19 cellular contexts compared by ENCODE assay signal in genomic region chr18:12694032-12694431, GRCh38. TPM values are rescaled to one million over a fixed set of nuclear protein-coding genes. Genes with fewer than 3 reads are reported as not detected.
A peak's percentile ranks its signal among the peaks of the same experiment; 100 is the strongest.
DNase-seq lines count a peak whose midpoint lies in the region; ATAC-seq, FAIRE-seq and TF ChIP-seq lines count a peak whose summit lies in the region.
"Had no signal": no experiment of that assay in that cellular context is flagged by ENCODE, and none has a peak within 500 bp of the region (broad histone marks: within the 10 kb centered on the region; RNA-seq: fewer than 3 reads in every experiment).

No MANE protein-coding gene starts in this region.

- H4K20me1 ChIP-seq in HepG2 (ENCODE audit: insufficient read depth, low read length) (no peaks in the 10 kb centered on the region), keratinocyte (ENCODE audit: control insufficient read depth, extremely low read depth, insufficient read depth, low read length) (no peaks in the 10 kb centered on the region)

- CTCF ChIA-PET in HepG2 (lab: Yijun Ruan, JAX; ENCODE audit: low intra/inter-chr PET ratio, low total read pairs) = no interaction called here

- DNase-seq in HepG2 (ENCODE audit: low spot score) (peak; percentile 55), right lobe of liver (no peak), keratinocyte (ENCODE audit: low read depth, low spot score) (no peak), NCI-H2107 treated with DMSO at 0.1 percent for 48 hours (lab: John Stamatoyannopoulos, UW; ENCODE audit: unreplicated experiment) (no peak), HK-2 (ENCODE audit: unreplicated experiment) (no peak), GM20000 (ENCODE audit: low spot score) (no peak)
- DNase-seq in stimulated activated CD8-positive, alpha-beta memory T cell treated with anti-CD3 and anti-CD28 coated beads, Interleukin-4, amount 100 ng/mL, for 48 hours = no peak
- DNase-seq: activated B cell treated with CpG ODN at 0.5 μM for 24 hours, gastrocnemius medialis, H7, left lung, NCI-H1092 treated with DMSO at 0.1 percent for 48 hours, retina had no signal

- H3K27ac Mint-ChIP-seq in activated T-helper 17 cell treated with anti-CD3 and anti-CD28 coated beads, Interleukin-2, amount 50 U/mL, for 72 hours = peak overlapping the region; percentile 34
- H3K27ac Mint-ChIP-seq: activated B cell treated with CpG ODN at 0.5 μM for 24 hours; brain; stimulated activated naive CD8-positive, alpha-beta T cell treated with anti-CD3 and anti-CD28 coated beads, Interleukin-15, Interleukin-2, amounts not matched to agents 100 ng/mL and 50 ng/mL, for 24 hours had no signal

- in situ Hi-C loops in HepG2 (cut with HindIII; ENCODE audit: extremely low pct_ligation_motif_present, low pct_unique_long_range_greater_than_20kb) = no loop called here

- intact Hi-C loops in HepG2 (cut with micrococcal nuclease; ENCODE audit: unreplicated experiment) = no loop called here
- intact Hi-C loops in right lobe of liver (cut with DNase I) = no loop called here

- H3K79me2 ChIP-seq in HepG2 (ENCODE audit: insufficient read depth, low read length) = peaks cover 8% of the 10 kb centered on the region
- no peaks in the 10 kb centered on the region for H3K79me2 ChIP-seq in keratinocyte (ENCODE audit: control insufficient read depth, insufficient read depth, low read length)

- 40% methylated on average over 2 of the region's 2 CpGs for WGBS in HepG2 (ENCODE audit: low lambda C conversion rate)
- 58% methylated on average over 2 of the region's 2 CpGs for WGBS in right lobe of liver (ENCODE audit: insufficient coverage, low coverage, low lambda C conversion rate, missing lambda C conversion rate)

- no peak overlapping the region for H3K4me3 Mint-ChIP-seq in activated T-helper 17 cell treated with anti-CD3 and anti-CD28 coated beads, Interleukin-2, amount 50 U/mL, for 72 hours
- H3K4me3 Mint-ChIP-seq: activated B cell treated with CpG ODN at 0.5 μM for 24 hours; brain; stimulated activated naive CD8-positive, alpha-beta T cell treated with anti-CD3 and anti-CD28 coated beads, Interleukin-15, Interleukin-2, amounts not matched to agents 100 ng/mL and 50 ng/mL, for 24 hours had no signal

- ATAC-seq in HepG2 (peak; percentile 37; the same call in 2 of the 3 replicates), right lobe of liver (no peak)
- ATAC-seq in activated T-helper 17 cell treated with anti-CD3 and anti-CD28 coated beads, Interleukin-2, amount 50 U/mL, for 72 hours (replicated peaks) = peak; percentile 84
- ATAC-seq: gastrocnemius medialis, left lung had no signal

- H3K4me2 ChIP-seq in HepG2 (ENCODE audit: low read depth, low read length) (no peak overlapping the region), keratinocyte (ENCODE audit: control insufficient read depth, extremely low read depth, insufficient read depth, low read depth, low read length) (no peak overlapping the region)

- H2AFZ ChIP-seq in HepG2 (ENCODE audit: low read length) = no peak overlapping the region
- H2AFZ ChIP-seq in keratinocyte (ENCODE audit: control insufficient read depth, low read length) = no peak overlapping the region

- POLR2A ChIA-PET in HepG2 (lab: Yijun Ruan, JAX) = interaction anchor here (0.6 to 0.8 kb wide), 2 partner anchors 9 to 195 kb away, joined by 3 to 4 read pairs; partner anchors contain the start of genes CEP76 and PSMG2

- TF ChIP-seq RAD21 in HepG2 (CRISPR knock-in tag; IDR thresholded peaks at IDR 0.05) = no peak

- peaks cover 54% of the 10 kb centered on the region for H3K36me3 Mint-ChIP-seq in activated T-helper 17 cell treated with anti-CD3 and anti-CD28 coated beads, Interleukin-2, amount 50 U/mL, for 72 hours (ENCODE audit: low read depth)

- dilution Hi-C loops in keratinocyte (cut with MboI; ENCODE audit: extremely low pct_ligation_motif_present, low sequenced_read_pairs) = no loop called here

- TF ChIP-seq CTCF in HepG2 (CRISPR knock-in tag; IDR thresholded peaks at IDR 0.05) (no peak), right lobe of liver (IDR thresholded peaks at IDR 0.05) (no peak), keratinocyte (optimal IDR thresholded peaks at IDR 0.05 in 1 of 3, IDR thresholded peaks at IDR 0.05 in 1 of 3, conservative IDR thresholded peaks at IDR 0.05 in 1 of 3; ENCODE audit: extremely low read depth in 1 of 3, insufficient read depth in 2 of 3, low read length in 3 of 3) (no peak), GM20000 (IDR thresholded peaks at IDR 0.05; ENCODE audit: extremely low read depth, missing control alignments) (no peak)

- H3K36me3 ChIP-seq in HepG2 (replicated peaks in 1 of 2; ENCODE audit: control insufficient read depth in 1 of 2, insufficient read depth in 2 of 2, low read length in 2 of 2) (peaks cover 3 to 17% of the 10 kb centered on the region in 2 experiments; a peak in 4 of 5 replicates), right lobe of liver (peaks cover 0 to 5% (median 0%) of the 10 kb centered on the region in 4 donors), keratinocyte (ENCODE audit: control insufficient read depth in 2 of 2, extremely low read depth in 1 of 2, insufficient read depth in 2 of 2, low read length in 2 of 2) (no peaks in the 10 kb centered on the region)
- H3K36me3 ChIP-seq: neutrophil had no signal

- H3K4me1 Mint-ChIP-seq in activated T-helper 17 cell treated with anti-CD3 and anti-CD28 coated beads, Interleukin-2, amount 50 U/mL, for 72 hours = peaks cover 14% of the 10 kb centered on the region
- H3K4me1 Mint-ChIP-seq: activated B cell treated with CpG ODN at 0.5 μM for 24 hours had no signal

- H3K9ac ChIP-seq in HepG2 (ENCODE audit: insufficient read depth, low read depth, low read length) = no peak overlapping the region
- H3K9ac ChIP-seq in keratinocyte (ENCODE audit: control insufficient read depth, extremely low read depth, insufficient read depth, low read length) = no peak overlapping the region

- H3K4me3 ChIP-seq in HepG2 (replicated peaks in 1 of 3; ENCODE audit: insufficient read depth in 1 of 3, low read depth in 2 of 3, low read length in 3 of 3) (no peak overlapping the region), right lobe of liver (no peak overlapping the region), keratinocyte (ENCODE audit: control insufficient read depth in 2 of 3, extremely low read depth in 1 of 3, insufficient read depth in 2 of 3, low read depth in 1 of 3, low read length in 3 of 3) (no peak overlapping the region)
- H3K4me3 ChIP-seq: coronary artery, gastrocnemius medialis, left lung had no signal

- no TSS peak for BruUV-seq in HepG2 (replicated peaks; lab: Mats Ljungman, UMichigan)

- H3K9me1 ChIP-seq in keratinocyte (ENCODE audit: control insufficient read depth, extremely low read depth, insufficient read depth, low read length) = no peaks in the 10 kb centered on the region

- H3K27me3 ChIP-seq in HepG2 (ENCODE audit: control insufficient read depth in 1 of 2, insufficient read depth in 2 of 2, low read length in 2 of 2) (no peaks in the 10 kb centered on the region), right lobe of liver (no peaks in the 10 kb centered on the region), keratinocyte (ENCODE audit: control insufficient read depth, extremely low read depth, insufficient read depth, low read length) (no peaks in the 10 kb centered on the region)
- H3K27me3 ChIP-seq: gastrocnemius medialis, left lung, neutrophil had no signal

- no peak for TF ChIP-seq POLR2A in HepG2 (IDR thresholded peaks at IDR 0.05; ENCODE audit: insufficient read depth in 1 of 2, low read depth in 2 of 2, low read length in 2 of 2)
- no peak for TF ChIP-seq POLR2A in right lobe of liver (IDR thresholded peaks at IDR 0.05)

- peaks cover 46% of the 10 kb centered on the region for H3K4me1 ChIP-seq in HepG2 (ENCODE audit: insufficient read depth, low read length)
- H3K4me1 ChIP-seq in right lobe of liver = peaks cover 0 to 3% (median 0%) of the 10 kb centered on the region in 4 donors
- H3K4me1 ChIP-seq in keratinocyte (ENCODE audit: control insufficient read depth, extremely low read depth, insufficient read depth, low read length) = peaks cover 15% of the 10 kb centered on the region
- H3K4me1 ChIP-seq: gastrocnemius medialis, left lung had no signal

- H3K9me3 Mint-ChIP-seq in activated T-helper 17 cell treated with anti-CD3 and anti-CD28 coated beads, Interleukin-2, amount 50 U/mL, for 72 hours = no peaks in the 10 kb centered on the region
- H3K9me3 Mint-ChIP-seq: activated B cell treated with CpG ODN at 0.5 μM for 24 hours; brain; stimulated activated naive CD8-positive, alpha-beta T cell treated with anti-CD3 and anti-CD28 coated beads, Interleukin-15, Interleukin-2, amounts not matched to agents 100 ng/mL and 50 ng/mL, for 24 hours had no signal

- H3K9me3 ChIP-seq in HepG2 (ENCODE audit: low read length) (no peaks in the 10 kb centered on the region), right lobe of liver (no peaks in the 10 kb centered on the region), keratinocyte (ENCODE audit: control insufficient read depth, low read depth, low read length) (no peaks in the 10 kb centered on the region)
- H3K9me3 ChIP-seq: gastrocnemius medialis, left lung, neutrophil had no signal

- TF ChIP-seq EP300 in HepG2 (IDR thresholded peaks at IDR 0.05; ENCODE audit: low read depth in 2 of 2, low read length in 2 of 2) = no peak
- TF ChIP-seq EP300 in HepG2 (CRISPR knock-in tag; IDR thresholded peaks at IDR 0.05; ENCODE audit: borderline replicate concordance) = no peak

- FAIRE-seq in HepG2 (lab: Jason Lieb, UNC) (no peak), keratinocyte (lab: Jason Lieb, UNC) (peak; percentile 94)
- FAIRE-seq: urothelium cell line had no signal

- no peak overlapping the region for H3K27ac ChIP-seq in HepG2 (ENCODE audit: extremely low read length, insufficient read depth, low read length)
- H3K27ac ChIP-seq in right lobe of liver = no peak overlapping the region
- no peak overlapping the region for H3K27ac ChIP-seq in keratinocyte (ENCODE audit: control insufficient read depth, insufficient read depth, low read length)
- H3K27ac ChIP-seq: coronary artery, gastrocnemius medialis, left lung, neutrophil had no signal

- H3K27me3 Mint-ChIP-seq in activated T-helper 17 cell treated with anti-CD3 and anti-CD28 coated beads, Interleukin-2, amount 50 U/mL, for 72 hours = no peaks in the 10 kb centered on the region
- H3K27me3 Mint-ChIP-seq: activated B cell treated with CpG ODN at 0.5 μM for 24 hours; brain; stimulated activated naive CD8-positive, alpha-beta T cell treated with anti-CD3 and anti-CD28 coated beads, Interleukin-15, Interleukin-2, amounts not matched to agents 100 ng/mL and 50 ng/mL, for 24 hours had no signal

RNA-seq across cellular contexts. Expression of gene CEP76, which starts 8.5 kb away (rescaled TPM):
- 15.1 and 19.4 TPM in 2 replicates for total RNA-seq in HepG2 (2016; rRNA removed; fragmentation: Illumina TruSeq; extraction: Trizol)
- total RNA-seq in HepG2 (2016; cell fraction: cytosol; rRNA removed; fragmentation: Illumina TruSeq; extraction: Trizol; ENCODE audit: low read depth) = 4.2 and 4.9 TPM in 2 replicates
- total RNA-seq in HepG2 (2016; cell fraction: insoluble cytoplasmic fraction; rRNA removed; fragmentation: Illumina TruSeq; extraction: Trizol) = 15.4 and 19.7 TPM in 2 replicates
- 6.6 and 7.0 TPM in 2 replicates for total RNA-seq in HepG2 (2016; cell fraction: membrane; rRNA removed; fragmentation: Illumina TruSeq; extraction: Trizol)
- total RNA-seq in HepG2 (2016; cell fraction: nucleus; rRNA removed; fragmentation: Illumina TruSeq; extraction: Trizol) = 12.6 and 15.6 TPM in 2 replicates
- polyA plus RNA-seq in HepG2 (2011; rRNA removed) = 10.9 and 13.9 TPM in 2 replicates
- 7.8 and 7.9 TPM in 2 replicates for polyA plus RNA-seq in HepG2 (2011; cell fraction: cytosol; rRNA removed)
- 9.8 and 11.9 TPM in 2 replicates for polyA plus RNA-seq in HepG2 (2011; cell fraction: nucleus; rRNA removed)
- polyA plus RNA-seq in HepG2 (2012) = 8.9 TPM in 2 replicates
- polyA plus RNA-seq in HepG2 (2016; cell fraction: cytosol; fragmentation: Illumina TruSeq; extraction: Trizol; ENCODE audit: low read depth) = 1.2 and 1.3 TPM in 2 replicates
- 13.3 and 15.0 TPM in 2 replicates for polyA plus RNA-seq in HepG2 (2016; cell fraction: insoluble cytoplasmic fraction; fragmentation: Illumina TruSeq; extraction: Trizol; ENCODE audit: low read depth)
- polyA plus RNA-seq in HepG2 (2016; cell fraction: membrane; fragmentation: Illumina TruSeq; extraction: Trizol; ENCODE audit: low read depth) = 1.8 TPM in 2 replicates
- 13.9 and 14.0 TPM in 2 replicates for polyA plus RNA-seq in HepG2 (2016; cell fraction: nucleus; fragmentation: Illumina TruSeq; extraction: Trizol; ENCODE audit: insufficient read depth, low read depth)
- polyA minus RNA-seq in HepG2 (2011; rRNA and poly(A)+ RNA removed; ENCODE audit: low replicate concordance) = 6.2 and 7.1 TPM in 2 replicates
- 8.8 and 9.5 TPM in 2 replicates for polyA minus RNA-seq in HepG2 (2011; cell fraction: cytosol; rRNA and poly(A)+ RNA removed)
- polyA minus RNA-seq in HepG2 (2011; cell fraction: nucleus; rRNA and poly(A)+ RNA removed) = 21.0 and 25.5 TPM in 2 replicates
- total RNA-seq in right lobe of liver = 1 to 10 TPM; 2.1 to 5.6 (median 3.7) TPM
- total RNA-seq in activated T-helper 17 cell treated with anti-CD3 and anti-CD28 coated beads, Interleukin-2, amount 50 U/mL, for 72 hours = 10 to 100 TPM; 12.0 to 14.7 TPM
- 7.5 to 10.7 TPM (median 8.3 TPM) in 3 replicates for polyA plus RNA-seq in keratinocyte
- polyA plus RNA-seq in keratinocyte (2011; ENCODE audit: low read depth) = 12.5 TPM
- polyA plus RNA-seq in keratinocyte (2011; cell fraction: cytosol; rRNA removed) = 5.2 and 9.9 TPM in 2 replicates
- polyA plus RNA-seq in keratinocyte (2011; cell fraction: nucleus; rRNA removed) = 10.3 and 12.0 TPM in 2 replicates
- 5.0 and 9.5 TPM in 2 replicates for polyA plus RNA-seq in keratinocyte (2012; ENCODE audit: low replicate concordance)
- polyA minus RNA-seq in keratinocyte = 9.1 to 11.2 TPM (median 11.2 TPM) in 3 replicates
- polyA minus RNA-seq in keratinocyte (2011; cell fraction: cytosol; rRNA and poly(A)+ RNA removed) = 7.1 TPM
- 5.0 and 13.7 TPM in 2 replicates for polyA minus RNA-seq in keratinocyte (2011; cell fraction: nucleus; rRNA and poly(A)+ RNA removed)

RNA-seq across cellular contexts. Expression of gene PSMG2, which starts 8.8 kb away (rescaled TPM):
- 94.8 and 133 TPM in 2 replicates for total RNA-seq in HepG2 (2016; rRNA removed; fragmentation: Illumina TruSeq; extraction: Trizol)
- 45.3 and 48.4 TPM in 2 replicates for total RNA-seq in HepG2 (2016; cell fraction: cytosol; rRNA removed; fragmentation: Illumina TruSeq; extraction: Trizol; ENCODE audit: low read depth)
- 94.6 and 133 TPM in 2 replicates for total RNA-seq in HepG2 (2016; cell fraction: insoluble cytoplasmic fraction; rRNA removed; fragmentation: Illumina TruSeq; extraction: Trizol)
- total RNA-seq in HepG2 (2016; cell fraction: membrane; rRNA removed; fragmentation: Illumina TruSeq; extraction: Trizol) = 77.8 and 78.0 TPM in 2 replicates
- total RNA-seq in HepG2 (2016; cell fraction: nucleus; rRNA removed; fragmentation: Illumina TruSeq; extraction: Trizol) = 49.2 and 51.5 TPM in 2 replicates
- 40.8 and 53.4 TPM in 2 replicates for polyA plus RNA-seq in HepG2 (2011; rRNA removed)
- 33.3 and 37.5 TPM in 2 replicates for polyA plus RNA-seq in HepG2 (2011; cell fraction: cytosol; rRNA removed)
- 15.1 and 19.9 TPM in 2 replicates for polyA plus RNA-seq in HepG2 (2011; cell fraction: nucleus; rRNA removed)
- polyA plus RNA-seq in HepG2 (2012) = 60.7 and 69.3 TPM in 2 replicates
- polyA plus RNA-seq in HepG2 (2016; cell fraction: cytosol; fragmentation: Illumina TruSeq; extraction: Trizol; ENCODE audit: low read depth) = 40.3 and 41.0 TPM in 2 replicates
- 132 and 137 TPM in 2 replicates for polyA plus RNA-seq in HepG2 (2016; cell fraction: insoluble cytoplasmic fraction; fragmentation: Illumina TruSeq; extraction: Trizol; ENCODE audit: low read depth)
- polyA plus RNA-seq in HepG2 (2016; cell fraction: membrane; fragmentation: Illumina TruSeq; extraction: Trizol; ENCODE audit: low read depth) = 67.1 and 72.3 TPM in 2 replicates
- 76.0 and 78.0 TPM in 2 replicates for polyA plus RNA-seq in HepG2 (2016; cell fraction: nucleus; fragmentation: Illumina TruSeq; extraction: Trizol; ENCODE audit: insufficient read depth, low read depth)
- polyA minus RNA-seq in HepG2 (2011; rRNA and poly(A)+ RNA removed; ENCODE audit: low replicate concordance) = 36.2 and 55.8 TPM in 2 replicates
- 33.5 and 35.7 TPM in 2 replicates for polyA minus RNA-seq in HepG2 (2011; cell fraction: cytosol; rRNA and poly(A)+ RNA removed)
- 19.4 and 20.3 TPM in 2 replicates for polyA minus RNA-seq in HepG2 (2011; cell fraction: nucleus; rRNA and poly(A)+ RNA removed)
- total RNA-seq in right lobe of liver = 10 to 100 TPM; 27.2 to 37.4 (median 30.7) TPM
- 100 to 1,000 TPM in 1 of 2 donors, 10 to 100 TPM in 1; 59.6 to 105 TPM for total RNA-seq in activated T-helper 17 cell treated with anti-CD3 and anti-CD28 coated beads, Interleukin-2, amount 50 U/mL, for 72 hours
- 40.0 to 69.3 TPM (median 50.7 TPM) in 3 replicates for polyA plus RNA-seq in keratinocyte
- 4.0 TPM for polyA plus RNA-seq in keratinocyte (2011; ENCODE audit: low read depth)
- polyA plus RNA-seq in keratinocyte (2011; cell fraction: cytosol; rRNA removed) = 43.4 and 74.3 TPM in 2 replicates
- polyA plus RNA-seq in keratinocyte (2011; cell fraction: nucleus; rRNA removed) = 29.5 and 36.2 TPM in 2 replicates
- 54.3 and 56.5 TPM in 2 replicates for polyA plus RNA-seq in keratinocyte (2012; ENCODE audit: low replicate concordance)
- polyA minus RNA-seq in keratinocyte = 25.7 to 41.6 TPM (median 29.7 TPM) in 3 replicates
- polyA minus RNA-seq in keratinocyte (2011; cell fraction: cytosol; rRNA and poly(A)+ RNA removed) = 34.1 TPM
- polyA minus RNA-seq in keratinocyte (2011; cell fraction: nucleus; rRNA and poly(A)+ RNA removed) = 6.5 and 11.8 TPM in 2 replicates

RNA-seq across cellular contexts. Expression of gene SPIRE1, which starts 36.1 kb away (rescaled TPM):
- total RNA-seq in HepG2 (2016; rRNA removed; fragmentation: Illumina TruSeq; extraction: Trizol) (21.3 and 28.1 TPM in 2 replicates), right lobe of liver (10 to 100 TPM in 3 of 6 experiments, 1 to 10 TPM in 3; 2.2 to 19.1 (median 7.9) TPM)
- total RNA-seq in HepG2 (2016; cell fraction: cytosol; rRNA removed; fragmentation: Illumina TruSeq; extraction: Trizol; ENCODE audit: low read depth) = 6.0 and 6.9 TPM in 2 replicates
- 22.4 and 29.7 TPM in 2 replicates for total RNA-seq in HepG2 (2016; cell fraction: insoluble cytoplasmic fraction; rRNA removed; fragmentation: Illumina TruSeq; extraction: Trizol)
- total RNA-seq in HepG2 (2016; cell fraction: membrane; rRNA removed; fragmentation: Illumina TruSeq; extraction: Trizol) = 15.7 and 18.0 TPM in 2 replicates
- 19.0 and 22.0 TPM in 2 replicates for total RNA-seq in HepG2 (2016; cell fraction: nucleus; rRNA removed; fragmentation: Illumina TruSeq; extraction: Trizol)
- polyA plus RNA-seq in HepG2 (2011; rRNA removed) (9.9 and 10.1 TPM in 2 replicates), keratinocyte (14.3 to 20.6 TPM (median 14.4 TPM) in 3 replicates)
- polyA plus RNA-seq in HepG2 (2011; cell fraction: cytosol; rRNA removed) = 6.6 and 8.9 TPM in 2 replicates
- 6.8 and 7.4 TPM in 2 replicates for polyA plus RNA-seq in HepG2 (2011; cell fraction: nucleus; rRNA removed)
- polyA plus RNA-seq in HepG2 (2012) = 8.4 and 12.6 TPM in 2 replicates
- 1.8 and 2.3 TPM in 2 replicates for polyA plus RNA-seq in HepG2 (2016; cell fraction: cytosol; fragmentation: Illumina TruSeq; extraction: Trizol; ENCODE audit: low read depth)
- polyA plus RNA-seq in HepG2 (2016; cell fraction: insoluble cytoplasmic fraction; fragmentation: Illumina TruSeq; extraction: Trizol; ENCODE audit: low read depth) = 19.3 and 20.2 TPM in 2 replicates
- polyA plus RNA-seq in HepG2 (2016; cell fraction: membrane; fragmentation: Illumina TruSeq; extraction: Trizol; ENCODE audit: low read depth) = 6.7 and 7.2 TPM in 2 replicates
- polyA plus RNA-seq in HepG2 (2016; cell fraction: nucleus; fragmentation: Illumina TruSeq; extraction: Trizol; ENCODE audit: insufficient read depth, low read depth) = 28.6 and 33.9 TPM in 2 replicates
- 14.8 and 27.8 TPM in 2 replicates for polyA minus RNA-seq in HepG2 (2011; rRNA and poly(A)+ RNA removed; ENCODE audit: low replicate concordance)
- polyA minus RNA-seq in HepG2 (2011; cell fraction: cytosol; rRNA and poly(A)+ RNA removed) = 13.6 and 18.8 TPM in 2 replicates
- 14.2 and 17.7 TPM in 2 replicates for polyA minus RNA-seq in HepG2 (2011; cell fraction: nucleus; rRNA and poly(A)+ RNA removed)
- 10 to 100 TPM in 1 of 2 donors, 1 to 10 TPM in 1; 5.0 to 12.4 TPM for total RNA-seq in activated T-helper 17 cell treated with anti-CD3 and anti-CD28 coated beads, Interleukin-2, amount 50 U/mL, for 72 hours
- 55.0 TPM for polyA plus RNA-seq in keratinocyte (2011; ENCODE audit: low read depth)
- 15.1 and 21.3 TPM in 2 replicates for polyA plus RNA-seq in keratinocyte (2011; cell fraction: cytosol; rRNA removed)
- 17.0 and 19.7 TPM in 2 replicates for polyA plus RNA-seq in keratinocyte (2011; cell fraction: nucleus; rRNA removed)
- 15.4 and 24.3 TPM in 2 replicates for polyA plus RNA-seq in keratinocyte (2012; ENCODE audit: low replicate concordance)
- polyA minus RNA-seq in keratinocyte = 12.7 to 21.6 TPM (median 21.5 TPM) in 3 replicates
- 20.9 TPM for polyA minus RNA-seq in keratinocyte (2011; cell fraction: cytosol; rRNA and poly(A)+ RNA removed)
- polyA minus RNA-seq in keratinocyte (2011; cell fraction: nucleus; rRNA and poly(A)+ RNA removed) = 14.2 and 32.3 TPM in 2 replicates

Comparison
In these comparisons a context has a peak if more than half of its experiments do, and no peak if none do; other contexts are left out.
1. ATAC-seq: peak in HepG2 (single experiment) and activated T-helper 17 cell treated with anti-CD3 and anti-CD28 coated beads, Interleukin-2, amount 50 U/mL, for 72 hours (single experiment); none in right lobe of liver (0 of 4).